Comparison of ENCODE assay signal across 1 cellular context in genomic region chr19:48296963-48297734, GRCh38.
TF ChIP-seq lines count a peak whose summit lies in the region.

No MANE protein-coding gene starts in this region.

TF ChIP-seq in GM12878, 131 proteins besides CTCF, POLR2A, EP300 and RAD21:
- peak; percentile 55 for TF ChIP-seq USF1 (IDR thresholded peaks at IDR 0.05; ENCODE audit: borderline replicate concordance, extremely low read length, insufficient read depth, low read depth, low read length)
- TF ChIP-seq CBX3 (IDR thresholded peaks at IDR 0.05; ENCODE audit: borderline replicate concordance, low read depth): no peak
- no peak for TF ChIP-seq NFYA (IDR thresholded peaks at IDR 0.05; ENCODE audit: borderline replicate concordance, low read depth, low read length)
